1 cellular context compared by ENCODE assay signal in the genomic region with DNA sequence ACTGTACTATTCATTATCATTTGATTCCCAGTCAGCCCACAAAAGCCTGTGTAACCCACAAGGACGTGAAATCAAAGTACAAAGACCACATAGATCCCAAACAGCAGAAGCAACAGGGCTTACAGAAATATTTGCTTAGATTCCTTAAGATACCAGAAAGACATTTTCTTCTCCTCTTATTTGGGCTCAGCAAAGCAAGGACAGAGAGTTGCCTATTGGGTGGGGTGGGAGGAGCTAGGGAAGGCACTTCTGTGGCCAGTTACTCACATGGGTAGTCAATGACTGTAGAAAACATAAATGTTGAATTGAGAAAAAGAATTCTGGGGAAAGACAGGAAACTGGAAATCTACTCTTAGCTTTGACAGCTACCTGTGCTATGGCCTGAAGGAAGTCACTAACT.
TF ChIP-seq lines count a peak whose summit lies in the region.

No MANE protein-coding gene starts in this region.

TF ChIP-seq in endothelial cell of umbilical vein, 7 proteins besides CTCF, POLR2A, EP300 and RAD21:
- TF ChIP-seq MYC (IDR thresholded peaks at IDR 0.05; ENCODE audit: low read depth, low read length) (no peak), EZH2 (IDR thresholded peaks at IDR 0.05; ENCODE audit: borderline replicate concordance, low read depth, low read length, severe bottlenecking) (no peak), FOS (IDR thresholded peaks at IDR 0.05; ENCODE audit: borderline replicate concordance, insufficient read depth, low read length) (no peak), POLR2AphosphoS5 (IDR thresholded peaks at IDR 0.05; ENCODE audit: insufficient read depth, low read depth, low read length) (no peak), JUN (IDR thresholded peaks at IDR 0.05; ENCODE audit: borderline replicate concordance, insufficient read depth, insufficient read length, low read depth) (no peak)
- TF ChIP-seq, protein P1, sequence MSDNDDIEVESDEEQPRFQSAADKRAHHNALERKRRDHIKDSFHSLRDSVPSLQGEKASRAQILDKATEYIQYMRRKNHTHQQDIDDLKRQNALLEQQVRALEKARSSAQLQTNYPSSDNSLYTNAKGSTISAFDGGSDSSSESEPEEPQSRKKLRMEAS (IDR thresholded peaks at IDR 0.05; ENCODE audit: insufficient read depth, insufficient read length): no peak
